In genomic region chr11:119093666-119093950, GRCh38 we compare ENCODE assay signal across 8 cellular contexts. TPM values are rescaled to one million over a fixed set of nuclear protein-coding genes. Genes with fewer than 3 reads are reported as not detected.
A peak's percentile ranks its signal among the peaks of the same experiment; 100 is the strongest.
DNase-seq lines count a peak whose midpoint lies in the region; ATAC-seq, FAIRE-seq and TF ChIP-seq lines count a peak whose summit lies in the region.

No MANE protein-coding gene starts in this region.

- H3K27ac ChIP-seq in astrocyte (ENCODE audit: low read depth, low read length) (peak overlapping the region; percentile 75), liver (ENCODE audit: low read depth in 1 of 2, low read length in 2 of 2) (peak overlapping the region in 1 of 2 donors; percentile 89), thyroid gland (peak overlapping the region in 2 of 3 donors; percentile 91 to 94)

- FAIRE-seq in astrocyte (lab: Jason Lieb, UNC): no peak

- H3K27ac Mint-ChIP-seq in activated T-cell treated with anti-CD3 and anti-CD28 coated beads, Interleukin-2, amount 50 U/mL, for 24 hours: peak overlapping the region; percentile 93
- H3K27ac Mint-ChIP-seq in astrocyte (ENCODE audit: unreplicated experiment): peak overlapping the region; percentile 51

- H3K4me3 Mint-ChIP-seq in activated T-cell treated with anti-CD3 and anti-CD28 coated beads, Interleukin-2, amount 50 U/mL, for 24 hours: peak overlapping the region; percentile 93
- H3K4me3 Mint-ChIP-seq in astrocyte (ENCODE audit: unreplicated experiment): peak overlapping the region; percentile 84

- no peak for TF ChIP-seq POLR2A in thyroid gland (IDR thresholded peaks at IDR 0.05)

- H3K4me1 ChIP-seq in astrocyte (ENCODE audit: insufficient read depth, low read length): peaks cover 17% of the 10 kb centered on the region
- peaks cover 0 to 28% (median 15%) of the 10 kb centered on the region in 4 donors for H3K4me1 ChIP-seq in liver (ENCODE audit: control insufficient read depth in 4 of 4, insufficient read depth in 4 of 4, low read length in 3 of 4)
- peaks cover 12 to 30% of the 10 kb centered on the region in 2 donors for H3K4me1 ChIP-seq in thyroid gland

- peaks cover 38% of the 10 kb centered on the region for H3K79me2 ChIP-seq in astrocyte (ENCODE audit: insufficient read depth, low read length)

- TF ChIP-seq RAD21 in liver (IDR thresholded peaks at IDR 0.05): no peak

- H3K9ac ChIP-seq in astrocyte (ENCODE audit: low read length): peak overlapping the region; percentile 93
- H3K9ac ChIP-seq in liver (ENCODE audit: low read depth in 1 of 2, low read length in 2 of 2): peak overlapping the region; percentile 70 to 75

- H3K4me2 ChIP-seq in astrocyte (ENCODE audit: low read length): peak overlapping the region; percentile 89

- peaks cover 3% of the 10 kb centered on the region for H3K27me3 Mint-ChIP-seq in activated T-cell treated with anti-CD3 and anti-CD28 coated beads, Interleukin-2, amount 50 U/mL, for 24 hours
- no peaks in the 10 kb centered on the region for H3K27me3 Mint-ChIP-seq in astrocyte (ENCODE audit: low read depth, unreplicated experiment)

- H3K36me3 ChIP-seq in astrocyte (ENCODE audit: insufficient read depth, low read length) (peaks cover 22% of the 10 kb centered on the region), liver (ENCODE audit: control insufficient read depth in 4 of 4, insufficient read depth in 3 of 4, low read depth in 1 of 4, low read length in 3 of 4) (peaks cover 5 to 23% (median 11%) of the 10 kb centered on the region in 4 donors), thyroid gland (peaks cover 9 to 11% of the 10 kb centered on the region in 2 donors)

- DNase-seq in activated T-cell treated with anti-CD3 and anti-CD28 coated beads, Interleukin-2, amount 50 U/mL, for 24 hours: no peak
- DNase-seq in activated T-cell treated with anti-CD3 and anti-CD28 coated beads, Interleukin-2, amount 50 U/mL, for 1 hour: no peak
- no peak for DNase-seq in astrocyte (ENCODE audit: low read depth)
- no peak for DNase-seq in thyroid gland
- no peak for DNase-seq in SHP77 (lab: John Stamatoyannopoulos, UW)
- no peak for DNase-seq in T1000 (lab: John Stamatoyannopoulos, UW)

- no peaks in the 10 kb centered on the region for H3K9me3 Mint-ChIP-seq in activated T-cell treated with anti-CD3 and anti-CD28 coated beads, Interleukin-2, amount 50 U/mL, for 24 hours
- no peaks in the 10 kb centered on the region for H3K9me3 Mint-ChIP-seq in astrocyte (ENCODE audit: unreplicated experiment)

- peaks cover 39% of the 10 kb centered on the region for H3K4me1 Mint-ChIP-seq in activated T-cell treated with anti-CD3 and anti-CD28 coated beads, Interleukin-2, amount 50 U/mL, for 24 hours (ENCODE audit: low read depth)
- peaks cover 10% of the 10 kb centered on the region for H3K4me1 Mint-ChIP-seq in astrocyte (ENCODE audit: low read depth, unreplicated experiment)

- H3K27me3 ChIP-seq in astrocyte (ENCODE audit: insufficient read depth, low read length) (no peaks in the 10 kb centered on the region), liver (ENCODE audit: control insufficient read depth in 4 of 4, insufficient read depth in 4 of 4, low read length in 3 of 4) (no peaks in the 10 kb centered on the region), thyroid gland (no peaks in the 10 kb centered on the region)

- no peak for TF ChIP-seq CTCF in astrocyte (IDR thresholded peaks at IDR 0.05; ENCODE audit: insufficient read depth, low read depth, low read length)
- no peak for TF ChIP-seq CTCF in liver (IDR thresholded peaks at IDR 0.05; ENCODE audit: low read depth, low read length, missing input control)
- TF ChIP-seq CTCF in thyroid gland (IDR thresholded peaks at IDR 0.05): no peak

- H3K9me3 ChIP-seq in astrocyte (ENCODE audit: insufficient read depth, low read depth, low read length): no peaks in the 10 kb centered on the region
- no peaks in the 10 kb centered on the region for H3K9me3 ChIP-seq in liver (ENCODE audit: control insufficient read depth in 4 of 4, low read length in 3 of 4)
- H3K9me3 ChIP-seq in thyroid gland: no peaks in the 10 kb centered on the region

- no peak overlapping the region for H2AFZ ChIP-seq in astrocyte (ENCODE audit: low read depth, low read length)

- peaks cover 93% of the 10 kb centered on the region for H3K36me3 Mint-ChIP-seq in activated T-cell treated with anti-CD3 and anti-CD28 coated beads, Interleukin-2, amount 50 U/mL, for 24 hours (ENCODE audit: low read depth)
- H3K36me3 Mint-ChIP-seq in astrocyte (ENCODE audit: low read depth, unreplicated experiment): peaks cover 17% of the 10 kb centered on the region

- H4K20me1 ChIP-seq in astrocyte (ENCODE audit: insufficient read depth, low read length): peaks cover 29% of the 10 kb centered on the region

- no peak for ATAC-seq in HG03097 (IDR thresholded peaks at IDR 0.05; ENCODE audit: low FRiP score, unreplicated experiment)

- WGBS in liver: 16% methylated on average over 2 of the region's 2 CpGs
- WGBS in thyroid gland, 2 donors: 6 to 14% methylated on average over 2 of the region's 2 CpGs

- H3K4me3 ChIP-seq in astrocyte (ENCODE audit: insufficient read depth, low read depth, low read length): peak overlapping the region; percentile 79
- peak overlapping the region in 2 of 3 donors; percentile 71 to 75 for H3K4me3 ChIP-seq in liver (ENCODE audit: low read depth in 1 of 3, low read length in 3 of 3)
- H3K4me3 ChIP-seq in thyroid gland (replicated peaks in 1 of 3): peak overlapping the region; percentile 56 to 79 (median 69)

- intact Hi-C loops in thyroid gland (cut with DNase I): no loop called here

TF ChIP-seq in liver, 16 proteins besides CTCF, POLR2A, EP300 and RAD21:
- TF ChIP-seq RXRA (IDR thresholded peaks at IDR 0.05) (no peak), YY1 (IDR thresholded peaks at IDR 0.05) (no peak), FOXA2 (IDR thresholded peaks at IDR 0.05) (no peak), EGR1 (IDR thresholded peaks at IDR 0.05; ENCODE audit: low read depth in 2 of 2) (no peak), JUND (IDR thresholded peaks at IDR 0.05) (no peak), GABPA (IDR thresholded peaks at IDR 0.05 in 1 of 2, conservative IDR thresholded peaks at IDR 0.05 in 1 of 2) (no peak), FOXA1 (IDR thresholded peaks at IDR 0.05) (no peak), TAF1 (conservative IDR thresholded peaks at IDR 0.05) (no peak), SP1 (IDR thresholded peaks at IDR 0.05) (no peak), HNF4G (IDR thresholded peaks at IDR 0.05) (no peak), ZBTB33 (IDR thresholded peaks at IDR 0.05) (no peak), HNF4A (conservative IDR thresholded peaks at IDR 0.05) (no peak)
- TF ChIP-seq, protein P1, sequence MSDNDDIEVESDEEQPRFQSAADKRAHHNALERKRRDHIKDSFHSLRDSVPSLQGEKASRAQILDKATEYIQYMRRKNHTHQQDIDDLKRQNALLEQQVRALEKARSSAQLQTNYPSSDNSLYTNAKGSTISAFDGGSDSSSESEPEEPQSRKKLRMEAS (IDR thresholded peaks at IDR 0.05): no peak

RNA-seq across cellular contexts. Expression of gene DPAGT1, which starts 8.0 kb away (rescaled TPM):
- total RNA-seq in astrocyte: 44.1 and 47.1 TPM in 2 replicates
- total RNA-seq in liver: 10 to 100 TPM; 12.8 to 40.5 TPM
- 10 to 100 TPM; 34.3 to 48.0 TPM for polyA plus RNA-seq in liver
- 10 to 100 TPM; 29.8 to 42.8 (median 38.7) TPM for total RNA-seq in thyroid gland

RNA-seq across cellular contexts. Expression of gene HMBS, which starts 8.9 kb away (rescaled TPM):
- total RNA-seq in astrocyte (21.4 and 22.2 TPM in 2 replicates), liver (100 to 1,000 TPM in 1 of 2 donors, 10 to 100 TPM in 1; 10.5 to 224 TPM), thyroid gland (10 to 100 TPM; 10.7 to 24.3 (median 19.7) TPM)
- 10 to 100 TPM; 21.2 to 32.2 TPM for polyA plus RNA-seq in liver

RNA-seq across cellular contexts. Expression of gene C2CD2L, which starts 13.5 kb away (rescaled TPM):
- 10.9 and 11.1 TPM in 2 replicates for total RNA-seq in astrocyte
- 1 to 10 TPM; 3.5 to 6.1 TPM for total RNA-seq in liver
- polyA plus RNA-seq in liver: 1 to 10 TPM; 2.5 to 6.3 TPM
- total RNA-seq in thyroid gland: 1 to 10 TPM; 6.7 to 8.9 (median 7.9) TPM

RNA-seq across cellular contexts. Expression of gene VPS11, which starts 26.0 kb away (rescaled TPM):
- total RNA-seq in astrocyte: 22.4 and 24.0 TPM in 2 replicates
- 10 to 100 TPM; 12.9 to 17.4 TPM for total RNA-seq in liver
- 10 to 100 TPM in 1 of 2 donors, 1 to 10 TPM in 1; 7.2 to 11.5 TPM for polyA plus RNA-seq in liver
- total RNA-seq in thyroid gland: 10 to 100 TPM; 40.3 to 64.4 (median 47.4) TPM

RNA-seq across cellular contexts. Expression of gene HINFP, which starts 27.8 kb away (rescaled TPM):
- total RNA-seq in astrocyte (22.7 and 27.8 TPM in 2 replicates), liver (10 to 100 TPM; 10.2 to 14.3 TPM), thyroid gland (10 to 100 TPM; 24.0 to 37.7 (median 33.2) TPM)
- polyA plus RNA-seq in liver: 1 to 10 TPM; 6.4 to 6.5 TPM
